In the genomic region with DNA sequence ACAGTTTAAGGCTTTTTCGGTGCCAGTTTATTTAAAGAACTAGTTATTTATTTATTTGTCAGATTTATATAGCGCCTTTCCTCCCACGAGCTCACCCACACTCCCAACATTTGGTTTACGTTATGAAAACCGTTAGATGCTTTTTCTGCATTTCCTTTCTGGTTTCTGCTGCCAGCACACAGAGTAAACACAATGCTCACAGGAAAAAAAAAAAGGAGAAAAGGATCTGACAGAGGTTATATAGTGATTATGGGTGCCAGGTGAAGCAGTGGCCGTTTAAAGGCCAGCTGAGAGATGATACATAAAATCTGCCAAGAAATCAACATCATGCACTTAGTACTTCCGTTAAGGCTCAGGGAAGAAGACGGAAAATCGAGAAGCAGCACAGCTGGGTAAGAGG, we compare ENCODE assay signal across 1 cellular context.
TF ChIP-seq lines count a peak whose summit lies in the region.

No MANE protein-coding gene starts in this region.

TF ChIP-seq in IMR-90, 13 proteins besides CTCF, POLR2A, EP300 and RAD21:
- TF ChIP-seq MAZ (IDR thresholded peaks at IDR 0.05; ENCODE audit: borderline replicate concordance, low read depth, low read length) (no peak), SMC3 (IDR thresholded peaks at IDR 0.05; ENCODE audit: low read depth, low read length) (no peak), MXI1 (IDR thresholded peaks at IDR 0.05; ENCODE audit: borderline replicate concordance, low read depth, low read length) (no peak), RCOR1 (IDR thresholded peaks at IDR 0.05; ENCODE audit: insufficient replicate concordance, low read length) (no peak), BHLHE40 (IDR thresholded peaks at IDR 0.05; ENCODE audit: low read depth, low read length) (no peak), FOS (IDR thresholded peaks at IDR 0.05; ENCODE audit: low read depth, low read length) (no peak), CHD1 (IDR thresholded peaks at IDR 0.05; ENCODE audit: low read depth, low read length) (no peak), CEBPB (IDR thresholded peaks at IDR 0.05; ENCODE audit: low read depth, low read length) (no peak), RFX5 (IDR thresholded peaks at IDR 0.05; ENCODE audit: low read depth, low read length) (no peak), NFE2L2 (IDR thresholded peaks at IDR 0.05; ENCODE audit: low read depth, low read length) (no peak), MAFK (IDR thresholded peaks at IDR 0.05; ENCODE audit: low read depth, low read length) (no peak)
- TF ChIP-seq, protein P1, sequence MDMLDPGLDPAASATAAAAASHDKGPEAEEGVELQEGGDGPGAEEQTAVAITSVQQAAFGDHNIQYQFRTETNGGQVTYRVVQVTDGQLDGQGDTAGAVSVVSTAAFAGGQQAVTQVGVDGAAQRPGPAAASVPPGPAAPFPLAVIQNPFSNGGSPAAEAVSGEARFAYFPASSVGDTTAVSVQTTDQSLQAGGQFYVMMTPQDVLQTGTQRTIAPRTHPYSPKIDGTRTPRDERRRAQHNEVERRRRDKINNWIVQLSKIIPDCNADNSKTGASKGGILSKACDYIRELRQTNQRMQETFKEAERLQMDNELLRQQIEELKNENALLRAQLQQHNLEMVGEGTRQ (IDR thresholded peaks at IDR 0.05; ENCODE audit: low read depth, low read length): no peak
- TF ChIP-seq, protein P2, sequence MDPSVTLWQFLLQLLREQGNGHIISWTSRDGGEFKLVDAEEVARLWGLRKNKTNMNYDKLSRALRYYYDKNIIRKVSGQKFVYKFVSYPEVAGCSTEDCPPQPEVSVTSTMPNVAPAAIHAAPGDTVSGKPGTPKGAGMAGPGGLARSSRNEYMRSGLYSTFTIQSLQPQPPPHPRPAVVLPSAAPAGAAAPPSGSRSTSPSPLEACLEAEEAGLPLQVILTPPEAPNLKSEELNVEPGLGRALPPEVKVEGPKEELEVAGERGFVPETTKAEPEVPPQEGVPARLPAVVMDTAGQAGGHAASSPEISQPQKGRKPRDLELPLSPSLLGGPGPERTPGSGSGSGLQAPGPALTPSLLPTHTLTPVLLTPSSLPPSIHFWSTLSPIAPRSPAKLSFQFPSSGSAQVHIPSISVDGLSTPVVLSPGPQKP (IDR thresholded peaks at IDR 0.05; ENCODE audit: borderline replicate concordance, low read depth, low read length): no peak
